Comparison of ENCODE assay signal across 9 cellular contexts in genomic region chr14:85534914-85535313, GRCh38. TPM values are rescaled to one million over a fixed set of nuclear protein-coding genes. Genes with fewer than 3 reads are reported as not detected.
DNase-seq lines count a peak whose midpoint lies in the region; ATAC-seq and TF ChIP-seq lines count a peak whose summit lies in the region.
"Had no signal": no experiment of that assay in that cellular context is flagged by ENCODE, and none has a peak within 500 bp of the region (broad histone marks: within the 10 kb centered on the region; RNA-seq: fewer than 3 reads in every experiment).

No MANE protein-coding gene starts in this region.

- no peaks in the 10 kb centered on the region for H3K9me3 Mint-ChIP-seq in chondrocyte (ENCODE audit: low read depth)

- peak overlapping the region; percentile 88 for H3K27ac Mint-ChIP-seq in chondrocyte (ENCODE audit: unreplicated experiment)

- no peaks in the 10 kb centered on the region for H3K36me3 Mint-ChIP-seq in chondrocyte (ENCODE audit: low read depth)

- no peaks in the 10 kb centered on the region for H3K27me3 Mint-ChIP-seq in chondrocyte (ENCODE audit: low read depth)

- H2BK120ac ChIP-seq in mesenchymal stem cell (ENCODE audit: low read depth, low read length) = no peak overlapping the region

- DNase-seq in NCI-H524 (lab: John Stamatoyannopoulos, UW) = peak; percentile 38 to 75
- DNase-seq in NCI-H524 treated with DMSO at 0.1 percent for 48 hours (lab: John Stamatoyannopoulos, UW) = no peak
- no peak for DNase-seq in chondrocyte (ENCODE audit: low spot score)
- DNase-seq in mesenchymal stem cell = peak; percentile 28
- peak; percentile 20 for DNase-seq in testis
- DNase-seq in colonic mucosa = no peak
- DNase-seq in GM13977 (ENCODE audit: low spot score) = no peak
- DNase-seq: stimulated activated CD4-positive, alpha-beta T cell treated with anti-CD3 and anti-CD28 coated beads, Interleukin-4, amount 100 ng/mL, for 24 hours had no signal

- intact Hi-C loops in testis (cut with DNase I; ENCODE audit: low total_unique reads) = no loop called here
- intact Hi-C loops in colonic mucosa (cut with DNase I) = no loop called here

- no peak overlapping the region for H2BK5ac ChIP-seq in mesenchymal stem cell (ENCODE audit: low read depth, low read length, poor library complexity, severe bottlenecking)

- H3K14ac ChIP-seq in mesenchymal stem cell (ENCODE audit: low read length in 2 of 2) = no peak overlapping the region

- in situ Hi-C loops in GM13977 (cut with MboI; ENCODE audit: low pct_unique_long_range_greater_than_20kb, low sequenced_read_pairs, unreplicated experiment) = no loop called here

- H3K27ac ChIP-seq in mesenchymal stem cell (ENCODE audit: low read length, poor library complexity, severe bottlenecking) (no peak overlapping the region), testis (peak overlapping the region in 1 of 2 donors; percentile 92), colonic mucosa (no peak overlapping the region)

- H3K9ac ChIP-seq in mesenchymal stem cell (ENCODE audit: low read length) (peak overlapping the region; percentile 98), colonic mucosa (ENCODE audit: low read depth in 2 of 2, low read length in 2 of 2) (no peak overlapping the region)

- no peak for ATAC-seq in GM21576 (IDR thresholded peaks at IDR 0.05; ENCODE audit: unreplicated experiment)

- H3K36me3 ChIP-seq in mesenchymal stem cell (ENCODE audit: control insufficient read depth in 1 of 2, insufficient read depth in 2 of 2, low read depth in 1 of 2, low read length in 2 of 2) (peaks cover 0 to 3% of the 10 kb centered on the region in 2 experiments), testis (ENCODE audit: low read depth, missing control alignments) (no peaks in the 10 kb centered on the region), colonic mucosa (no peaks in the 10 kb centered on the region)

- peak overlapping the region; percentile 96 for H3K4me2 ChIP-seq in mesenchymal stem cell (ENCODE audit: low read length, poor library complexity, severe bottlenecking)

- H3K18ac ChIP-seq in mesenchymal stem cell (ENCODE audit: low read depth in 1 of 2, low read length in 2 of 2) = no peak overlapping the region

- peaks cover 9% of the 10 kb centered on the region for H3K4me1 ChIP-seq in mesenchymal stem cell (ENCODE audit: control insufficient read depth, insufficient read depth, low read depth, low read length)
- peaks cover 3% of the 10 kb centered on the region for H3K4me1 ChIP-seq in testis
- H3K4me1 ChIP-seq in colonic mucosa = no peaks in the 10 kb centered on the region

- H3K4me1 Mint-ChIP-seq in chondrocyte (ENCODE audit: low read depth) = peaks cover 60% of the 10 kb centered on the region

- no peak overlapping the region for H2BK12ac ChIP-seq in mesenchymal stem cell (ENCODE audit: low read length in 2 of 2)

- H2AFZ ChIP-seq in mesenchymal stem cell (ENCODE audit: low read depth, low read length) = no peak overlapping the region

- no peak overlapping the region for H3K4ac ChIP-seq in mesenchymal stem cell (ENCODE audit: low read depth in 1 of 2, low read length in 2 of 2)

- H3K79me1 ChIP-seq in mesenchymal stem cell (replicated peaks; ENCODE audit: low read length, poor library complexity, severe bottlenecking) = peaks cover 12% of the 10 kb centered on the region

- peak overlapping the region in 1 of 2 experiments; percentile 98 for H3K4me3 ChIP-seq in mesenchymal stem cell (ENCODE audit: insufficient read depth in 1 of 2, low read depth in 1 of 2, low read length in 2 of 2)
- peak overlapping the region; percentile 72 to 76 for H3K4me3 ChIP-seq in testis
- H3K4me3 ChIP-seq in colonic mucosa = no peak overlapping the region

- no peak overlapping the region for H4K8ac ChIP-seq in mesenchymal stem cell (ENCODE audit: low read length)

- no peaks in the 10 kb centered on the region for H3K27me3 ChIP-seq in mesenchymal stem cell (ENCODE audit: control insufficient read depth in 1 of 2, insufficient read depth in 1 of 2, low read length in 2 of 2)
- no peaks in the 10 kb centered on the region for H3K27me3 ChIP-seq in testis
- H3K27me3 ChIP-seq in colonic mucosa = no peaks in the 10 kb centered on the region

- no peak overlapping the region for H2AK5ac ChIP-seq in mesenchymal stem cell (ENCODE audit: low read length, severe bottlenecking)

- peak overlapping the region; percentile 91 for H3K4me3 Mint-ChIP-seq in chondrocyte (ENCODE audit: unreplicated experiment)

- 12% methylated on average over 5 of the region's 8 CpGs for WGBS in mesenchymal stem cell
- WGBS in testis, 2 donors = 8 to 13% methylated on average over 8 of the region's 8 CpGs

- TF ChIP-seq CTCF in chondrocyte (IDR thresholded peaks at IDR 0.05) (no peak), testis (IDR thresholded peaks at IDR 0.05) (no peak), colonic mucosa (IDR thresholded peaks at IDR 0.05) (no peak), GM13977 (IDR thresholded peaks at IDR 0.05; ENCODE audit: extremely low read depth, insufficient read depth, missing control alignments) (no peak)

- no peak overlapping the region for H3K23ac ChIP-seq in mesenchymal stem cell (ENCODE audit: low read length in 2 of 2)

- H2BK15ac ChIP-seq in mesenchymal stem cell (ENCODE audit: low read depth, poor library complexity, severe bottlenecking) = no peak overlapping the region

- H4K91ac ChIP-seq in mesenchymal stem cell (ENCODE audit: low read length) = no peak overlapping the region

- no peak for TF ChIP-seq POLR2A in testis (IDR thresholded peaks at IDR 0.05)

- H3K9me3 ChIP-seq in mesenchymal stem cell (ENCODE audit: control insufficient read depth, low read length) = no peaks in the 10 kb centered on the region
- no peaks in the 10 kb centered on the region for H3K9me3 ChIP-seq in testis
- no peaks in the 10 kb centered on the region for H3K9me3 ChIP-seq in colonic mucosa

RNA-seq across cellular contexts. Expression of gene FLRT2, which starts 5.0 kb away (rescaled TPM):
- total RNA-seq in chondrocyte = 170 to 241 TPM (median 227 TPM) in 3 replicates
- 11.8 TPM for polyA plus RNA-seq in mesenchymal stem cell (2013, experiment 1 of 2)
- 11.0 TPM for polyA plus RNA-seq in mesenchymal stem cell (2013, experiment 2 of 2)
- 100 to 1,000 TPM in 1 of 2 donors, 10 to 100 TPM in 1; 34.4 to 134 TPM for total RNA-seq in testis
- 20.1 TPM for polyA plus RNA-seq in testis (ENCODE audit: insufficient read depth, low read depth, low replicate concordance)
- 1 to 10 TPM; 2.1 to 3.0 TPM for total RNA-seq in colonic mucosa

Comparison
In these comparisons a context has a peak if more than half of its experiments do, and no peak if none do; other contexts are left out.
1. DNase-seq: peak in NCI-H524 (2 of 2), mesenchymal stem cell (single experiment) and testis (single experiment); none in NCI-H524 treated with DMSO at 0.1 percent for 48 hours (single experiment), chondrocyte (single experiment), colonic mucosa (single experiment) and GM13977 (single experiment).
2. RNA of gene FLRT2, which starts 5.0 kb away (total RNA-seq): 170 to 241 TPM in chondrocyte and 34.4 to 134 TPM in testis; 2.1 to 3.0 TPM in colonic mucosa; every median in the first group is over 4 times any median in the second.